ENCODE assay signal across 15 cellular contexts in the genomic region with DNA sequence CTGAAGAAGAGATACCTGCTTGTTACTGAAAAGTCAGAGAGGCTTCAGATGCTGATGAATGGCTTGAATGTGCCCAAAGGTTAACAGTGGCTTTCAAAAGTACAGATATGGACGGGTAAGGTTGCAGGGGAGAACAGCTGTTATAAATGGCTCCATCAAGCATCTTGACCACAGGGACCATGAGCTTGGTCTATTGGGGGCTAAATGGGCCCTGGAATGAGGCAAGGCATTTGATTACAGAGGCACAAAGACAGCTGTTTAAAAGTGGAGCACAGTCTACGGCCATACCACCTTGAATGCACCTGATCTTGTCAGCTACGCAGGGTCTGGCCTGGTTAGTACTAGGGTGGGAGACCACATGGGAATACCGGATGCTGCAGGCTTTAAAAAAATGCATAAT. TPM values are rescaled to one million over a fixed set of nuclear protein-coding genes. Genes with fewer than 3 reads are reported as not detected.
A peak's percentile ranks its signal among the peaks of the same experiment; 100 is the strongest.
DNase-seq lines count a peak whose midpoint lies in the region; TF ChIP-seq lines count a peak whose summit lies in the region.
"Had no signal": no experiment of that assay in that cellular context is flagged by ENCODE, and none has a peak within 500 bp of the region (broad histone marks: within the 10 kb centered on the region; RNA-seq: fewer than 3 reads in every experiment).

No MANE protein-coding gene starts in this region.

- no peak overlapping the region for H3K9ac ChIP-seq in endodermal cell (ENCODE audit: extremely low read depth, low read length, poor library complexity, severe bottlenecking)
- H3K9ac ChIP-seq: BLaER1 treated with 17β-estradiol and CSF1 and Interleukin-3, amounts not matched to agents 10 nM and 100 nM had no signal

- TF ChIP-seq CTCF in right atrium auricular region (IDR thresholded peaks at IDR 0.05) (no peak), endodermal cell (conservative IDR thresholded peaks at IDR 0.05) (no peak)

- WGBS in endodermal cell (ENCODE audit: insufficient coverage in 1 of 2, insufficient read length in 1 of 2), 2 experiments, result 87 to 96% methylated on average over 4 of the region's 4 CpGs

- no peaks in the 10 kb centered on the region for H3K9me3 Mint-ChIP-seq in endodermal cell
- H3K9me3 Mint-ChIP-seq: GM23338 had no signal

- H3K36me3 Mint-ChIP-seq in endodermal cell (ENCODE audit: low read depth), result no peaks in the 10 kb centered on the region
- H3K36me3 Mint-ChIP-seq: CD4-positive, CD25-positive, alpha-beta regulatory T cell had no signal

- H3K27ac ChIP-seq in right atrium auricular region (no peak overlapping the region), endodermal cell (ENCODE audit: low read depth, low read length) (no peak overlapping the region)
- H3K27ac ChIP-seq: BLaER1 treated with 17β-estradiol and CSF1 and Interleukin-3, amounts not matched to agents 10 nM and 100 nM had no signal

- H3K27ac Mint-ChIP-seq in endodermal cell, result no peak overlapping the region
- H3K27ac Mint-ChIP-seq: CD4-positive, CD25-positive, alpha-beta regulatory T cell; GM23338 had no signal

- peaks cover 2% of the 10 kb centered on the region for H3K4me1 Mint-ChIP-seq in endodermal cell
- H3K4me1 Mint-ChIP-seq: CD4-positive, CD25-positive, alpha-beta regulatory T cell; GM23338 had no signal

- H3K9me3 ChIP-seq in right atrium auricular region (no peaks in the 10 kb centered on the region), endodermal cell (ENCODE audit: control insufficient read depth, low read length) (no peaks in the 10 kb centered on the region)

- H3K27me3 Mint-ChIP-seq in endodermal cell (ENCODE audit: insufficient read depth), result peaks cover 6% of the 10 kb centered on the region
- H3K27me3 Mint-ChIP-seq: CD4-positive, CD25-positive, alpha-beta regulatory T cell had no signal

- no peak overlapping the region for H3K4me3 Mint-ChIP-seq in endodermal cell
- H3K4me3 Mint-ChIP-seq: CD4-positive, CD25-positive, alpha-beta regulatory T cell; GM23338 had no signal

- H3K4me1 ChIP-seq in right atrium auricular region, result peaks cover 0 to 40% of the 10 kb centered on the region in 2 donors
- no peaks in the 10 kb centered on the region for H3K4me1 ChIP-seq in endodermal cell (ENCODE audit: control insufficient read depth, insufficient read depth, low read length)

- H3K4me3 ChIP-seq in right atrium auricular region, result no peak overlapping the region
- H3K4me3 ChIP-seq in endodermal cell (ENCODE audit: low read length), result no peak overlapping the region
- H3K4me3 ChIP-seq: BLaER1 treated with 17β-estradiol and CSF1 and Interleukin-3, amounts not matched to agents 10 nM and 100 nM; GM12878; GM23338 had no signal

- intact Hi-C loops in cardiac septum (cut with DNase I), result no loop called here

- H3K27me3 ChIP-seq in right atrium auricular region (no peaks in the 10 kb centered on the region), endodermal cell (ENCODE audit: control insufficient read depth, insufficient read depth, low read length, poor library complexity, severe bottlenecking) (no peaks in the 10 kb centered on the region)
- H3K27me3 ChIP-seq: BLaER1 treated with 17β-estradiol and CSF1 and Interleukin-3, amounts not matched to agents 10 nM and 100 nM had no signal

- H3K36me3 ChIP-seq in right atrium auricular region (no peaks in the 10 kb centered on the region), endodermal cell (ENCODE audit: control insufficient read depth, insufficient read depth, low read length) (no peaks in the 10 kb centered on the region)
- H3K36me3 ChIP-seq: BLaER1 treated with 17β-estradiol and CSF1 and Interleukin-3, amounts not matched to agents 10 nM and 100 nM had no signal

- DNase-seq in right atrium auricular region (ENCODE audit: low spot score), result peak; percentile 7
- no peak for DNase-seq in cardiac septum (ENCODE audit: low spot score)
- peak; percentile 11 for DNase-seq in endodermal cell
- DNase-seq in myocyte (ENCODE audit: low read depth), result peak; percentile 30
- no peak for DNase-seq in SIG-M5 treated with dmso at 0.1 percent for 504 hours (lab: John Stamatoyannopoulos, UW; ENCODE audit: unreplicated experiment)
- no peak for DNase-seq in cerebellar nuclear complex (lab: John Stamatoyannopoulos, UW)
- DNase-seq in T-helper 2 cell, result no peak
- DNase-seq in glomerular visceral epithelial cell (ENCODE audit: extremely low spot score), result no peak
- DNase-seq: ACHN; CD4-positive, CD25-positive, alpha-beta regulatory T cell; DMS 273 treated with DMSO at 0.1 percent for 48 hours; H7 had no signal

RNA-seq across cellular contexts. Expression of a gene that starts 48.3 kb away (rescaled TPM):
- 100 to 1,000 TPM in 1 of 2 donors, 10 to 100 TPM in 1; 86.1 to 115 TPM for total RNA-seq in right atrium auricular region
- 73.9 TPM for total RNA-seq in cardiac septum
- 10 to 100 TPM; 37.5 to 44.8 TPM for total RNA-seq in endodermal cell
- 61.8 TPM for polyA plus RNA-seq in endodermal cell (2013, experiment 1 of 2)
- 58.9 TPM for polyA plus RNA-seq in endodermal cell (2013, experiment 2 of 2)
- total RNA-seq in myocyte, result 100 and 168 TPM in 2 replicates
- 168 TPM for polyA plus RNA-seq in myocyte (2012)

Comparison
In these comparisons a context has a peak if more than half of its experiments do, and no peak if none do; other contexts are left out.
1. DNase-seq: peak in right atrium auricular region (single experiment), endodermal cell (single experiment) and myocyte (single experiment); none in cardiac septum (single experiment), SIG-M5 treated with dmso at 0.1 percent for 504 hours (single experiment), cerebellar nuclear complex (0 of 2), T-helper 2 cell (0 of 5) and glomerular visceral epithelial cell (single experiment).